19 cellular contexts compared by ENCODE assay signal in the genomic region with DNA sequence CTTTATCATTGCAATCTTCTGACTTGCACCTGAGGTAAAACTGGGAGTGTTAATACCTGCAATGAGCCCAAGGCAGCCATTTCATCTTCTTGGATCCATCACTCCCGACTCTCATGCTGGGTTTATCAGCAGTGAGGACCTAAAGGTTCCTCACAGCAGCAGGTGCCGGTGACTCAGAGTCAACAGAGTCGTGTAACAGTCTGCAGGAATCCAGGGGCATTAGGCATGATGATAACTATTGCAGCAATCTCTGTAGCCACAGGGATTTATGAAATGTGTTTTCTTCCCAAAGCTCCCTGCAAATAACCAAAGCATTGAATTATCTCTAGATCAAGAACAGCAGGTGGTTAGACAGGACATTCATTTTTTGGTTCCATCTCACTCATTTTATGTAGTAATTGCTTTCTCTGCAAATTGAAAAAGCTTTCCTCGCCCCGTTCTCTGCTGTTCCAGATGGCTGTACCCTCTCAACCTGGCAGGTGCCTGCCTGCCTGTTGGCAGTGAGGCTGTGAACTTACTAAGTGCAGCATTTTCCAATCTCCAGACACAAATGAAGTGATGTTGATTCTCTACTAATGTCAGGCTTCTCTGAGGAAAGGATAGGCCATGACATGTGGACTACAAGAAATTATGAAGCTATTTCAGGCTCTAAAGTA. TPM values are rescaled to one million over a fixed set of nuclear protein-coding genes. Genes with fewer than 3 reads are reported as not detected.
DNase-seq lines count a peak whose midpoint lies in the region; ATAC-seq and TF ChIP-seq lines count a peak whose summit lies in the region.
"Had no signal": no experiment of that assay in that cellular context is flagged by ENCODE, and none has a peak within 500 bp of the region (broad histone marks: within the 10 kb centered on the region; RNA-seq: fewer than 3 reads in every experiment).

No MANE protein-coding gene starts in this region.

- H3K79me2 ChIP-seq in Loucy (ENCODE audit: insufficient read depth, low read length) = no peaks in the 10 kb centered on the region

- WGBS in heart left ventricle, 4 donors = 55 to 84% (median 74%) methylated on average over 5 of the region's 5 CpGs

- no peaks in the 10 kb centered on the region for H3F3A ChIP-seq in Loucy (ENCODE audit: low read depth)

- H3K9me2 ChIP-seq in Loucy (replicated peaks; ENCODE audit: low read depth, low read length) = no peaks in the 10 kb centered on the region

- H3K4me3 ChIP-seq in Loucy (ENCODE audit: low read length, poor library complexity, severe bottlenecking) = no peak overlapping the region
- H3K4me3 ChIP-seq in mucosa of descending colon = no peak overlapping the region
- H3K4me3 ChIP-seq in heart left ventricle = no peak overlapping the region

- DNase-seq in Ammon's horn (ENCODE audit: low spot score) (peak; percentile 5), RKO (ENCODE audit: low spot score) (peak; percentile 16), mucosa of descending colon (no peak), SIG-M5 treated with dmso at 0.1 percent for 504 hours (lab: John Stamatoyannopoulos, UW; ENCODE audit: unreplicated experiment) (no peak), heart left ventricle (no peak)
- DNase-seq: activated CD4-positive, alpha-beta memory T cell treated with anti-CD3 and anti-CD28 coated beads for 36 hours; activated naive CD8-positive, alpha-beta T cell treated with anti-CD3 and anti-CD28 coated beads, Interleukin-2, amount 10 ng/mL, durations not matched to agents 7 days and 5 days; CD4-positive, alpha-beta memory T cell; effector CD8-positive, alpha-beta T cell; IMR-90; right cardiac atrium; stimulated activated naive CD8-positive, alpha-beta T cell treated with anti-CD3 and anti-CD28 coated beads, Interleukin-15, Interleukin-2, amounts not matched to agents 100 U/mL and 50 U/mL, for 24 hours; T-helper 1 cell; WERI-Rb-1 had no signal

- TF ChIP-seq CTCF in Loucy (conservative IDR thresholded peaks at IDR 0.05; ENCODE audit: low read length) (no peak), mucosa of descending colon (IDR thresholded peaks at IDR 0.05) (no peak), heart left ventricle (IDR thresholded peaks at IDR 0.05) (no peak)

- H3K36me3 ChIP-seq in Loucy (ENCODE audit: insufficient read depth, low read length) = no peaks in the 10 kb centered on the region
- H3K36me3 ChIP-seq in mucosa of descending colon (ENCODE audit: low read depth) = no peaks in the 10 kb centered on the region
- no peaks in the 10 kb centered on the region for H3K36me3 ChIP-seq in heart left ventricle
- H3K36me3 ChIP-seq: neutrophil, WERI-Rb-1 had no signal

- intact Hi-C loops in mucosa of descending colon (cut with DNase I, micrococcal nuclease) = no loop called here
- intact Hi-C loops in heart left ventricle (cut with DNase I) = no loop called here

- no peak overlapping the region for H3K27ac ChIP-seq in heart left ventricle
- H3K27ac ChIP-seq: neutrophil, WERI-Rb-1 had no signal

- peak; percentile 50 for ATAC-seq in mucosa of descending colon
- no peak for ATAC-seq in GM21367 (IDR thresholded peaks at IDR 0.05; ENCODE audit: unreplicated experiment)
- no peak for ATAC-seq in heart left ventricle
- ATAC-seq in GM18517 (IDR thresholded peaks at IDR 0.05; ENCODE audit: unreplicated experiment) = no peak
- ATAC-seq: right cardiac atrium; Right ventricle myocardium inferior; stimulated activated naive CD8-positive, alpha-beta T cell treated with anti-CD3 and anti-CD28 coated beads, Interleukin-15, Interleukin-2, amounts not matched to agents 100 U/mL and 50 U/mL, for 24 hours had no signal

- TF ChIP-seq POLR2A in heart left ventricle (IDR thresholded peaks at IDR 0.05) = no peak

- H3K9me3 ChIP-seq in Loucy (ENCODE audit: insufficient read depth, low read depth, low read length) (no peaks in the 10 kb centered on the region), mucosa of descending colon (no peaks in the 10 kb centered on the region), heart left ventricle (no peaks in the 10 kb centered on the region)
- H3K9me3 ChIP-seq: neutrophil had no signal

- peaks cover 34% of the 10 kb centered on the region for H3K4me1 ChIP-seq in Loucy (ENCODE audit: insufficient read depth, low read length, poor library complexity, severe bottlenecking)
- no peaks in the 10 kb centered on the region for H3K4me1 ChIP-seq in mucosa of descending colon (ENCODE audit: low read depth)
- no peaks in the 10 kb centered on the region for H3K4me1 ChIP-seq in heart left ventricle

- H2AFZ ChIP-seq in Loucy (ENCODE audit: low read length) = no peak overlapping the region

- H3K9ac ChIP-seq in Loucy (ENCODE audit: low read depth, low read length, poor library complexity, severe bottlenecking) = no peak overlapping the region

- peak overlapping the region; percentile 64 for H3K4me2 ChIP-seq in Loucy (ENCODE audit: low read depth, low read length, poor library complexity, severe bottlenecking)

- H3K27me3 ChIP-seq in Loucy (ENCODE audit: insufficient read depth, low read length, poor library complexity, severe bottlenecking) = no peaks in the 10 kb centered on the region
- H3K27me3 ChIP-seq in heart left ventricle = peaks cover 0 to 10% (median 0%) of the 10 kb centered on the region in 9 donors
- H3K27me3 ChIP-seq: neutrophil had no signal

- no peaks in the 10 kb centered on the region for H4K20me1 ChIP-seq in Loucy (ENCODE audit: insufficient read depth, low read length, poor library complexity, severe bottlenecking)

RNA-seq across cellular contexts. Expression of a gene that starts 48.1 kb away (rescaled TPM):
- total RNA-seq in mucosa of descending colon = 100 to 1,000 TPM in 2 of 3 donors, 10 to 100 TPM in 1; 61.4 to 138 (median 104) TPM
- total RNA-seq in heart left ventricle = 10 to 100 TPM in 8 of 9 donors, 1 to 10 TPM in 1; 9.1 to 48.5 (median 17.5) TPM
- 10 to 100 TPM; 20.2 to 32.7 TPM for polyA plus RNA-seq in heart left ventricle
- total RNA-seq: activated naive CD8-positive, alpha-beta T cell treated with anti-CD3 and anti-CD28 coated beads, Interleukin-2, amount 10 ng/mL, durations not matched to agents 7 days and 5 days; IMR-90 had no signal
- polyA plus RNA-seq: IMR-90 had no signal

Comparison
In these comparisons a context has a peak if more than half of its experiments do, and no peak if none do; other contexts are left out.
1. DNase-seq: peak in Ammon's horn (single experiment) and RKO (single experiment); none in mucosa of descending colon (0 of 3), SIG-M5 treated with dmso at 0.1 percent for 504 hours (single experiment) and heart left ventricle (0 of 5).